Comparison of ENCODE assay signal across 1 cellular context in genomic region chr7:139133335-139134139, GRCh38.
TF ChIP-seq lines count a peak whose summit lies in the region.

No MANE protein-coding gene starts in this region.

TF ChIP-seq in K562, 482 proteins besides CTCF, POLR2A, EP300 and RAD21 (continued from another document and continues in another):
- TF ChIP-seq TRIM25 (IDR thresholded peaks at IDR 0.05; ENCODE audit: borderline replicate concordance) (0 out of 2 replicates have a peak, but pooled peaks have one; percentile 71), STAG1 (CRISPR knock-in tag; IDR thresholded peaks at IDR 0.05; ENCODE audit: borderline replicate concordance) (no peak), ZNF277 (CRISPR knock-in tag; IDR thresholded peaks at IDR 0.05; ENCODE audit: borderline replicate concordance) (no peak), ZNF655 (CRISPR knock-in tag; IDR thresholded peaks at IDR 0.05) (no peak), ZNF696 (CRISPR knock-in tag; conservative IDR thresholded peaks at IDR 0.05) (no peak), ELF1 (tag; IDR thresholded peaks at IDR 0.05) (peak; percentile 80; the same call in 1 of the 2 replicates), ZC3H8 (IDR thresholded peaks at IDR 0.05) (peak; percentile 65; the same call in 1 of the 2 replicates), ZNF583 (CRISPR knock-in tag; IDR thresholded peaks at IDR 0.05) (peak; percentile 77; the same call in 1 of the 2 replicates), RREB1 (CRISPR knock-in tag; IDR thresholded peaks at IDR 0.05) (peak; percentile 96), HDAC1 (IDR thresholded peaks at IDR 0.05) (peak; percentile 76 to 98; a peak in 3 of 4 replicates), ZNF76 (CRISPR knock-in tag; IDR thresholded peaks at IDR 0.05; ENCODE audit: borderline replicate concordance) (no peak), SMC3 (conservative IDR thresholded peaks at IDR 0.05; ENCODE audit: insufficient read depth, low read depth, low read length) (peak; percentile 50), ZNF318 (IDR thresholded peaks at IDR 0.05; ENCODE audit: borderline replicate concordance in 1 of 2, low read depth in 1 of 2) (no peak), SNIP1 (IDR thresholded peaks at IDR 0.05; ENCODE audit: low read depth) (no peak; the same call in 1 of the 2 replicates), CUX1 (CRISPR knock-in tag; IDR thresholded peaks at IDR 0.05) (peak; percentile 60; the same call in 1 of the 2 replicates), ZNF121 (CRISPR knock-in tag; conservative IDR thresholded peaks at IDR 0.05) (no peak; the same call in 1 of the 2 replicates), BACH1 (tag; IDR thresholded peaks at IDR 0.05) (no peak; the same call in 1 of the 2 replicates), ZNF184 (CRISPR knock-in tag; IDR thresholded peaks at IDR 0.05) (no peak), TBL1XR1 (IDR thresholded peaks at IDR 0.05; ENCODE audit: low read length in 2 of 2) (peak; percentile 74 to 79), NFXL1 (CRISPR knock-in tag; IDR thresholded peaks at IDR 0.05) (no peak), TCFL5 (CRISPR knock-in tag; conservative IDR thresholded peaks at IDR 0.05) (no peak), SIN3B (IDR thresholded peaks at IDR 0.05; ENCODE audit: low read depth) (peak; percentile 90), ZNF444 (CRISPR knock-in tag; IDR thresholded peaks at IDR 0.05) (no peak), MCM7 (IDR thresholded peaks at IDR 0.05) (no peak; a peak in 1 of 4 replicates), TFAM (CRISPR knock-in tag; conservative IDR thresholded peaks at IDR 0.05) (no peak), ATF4 (CRISPR knock-in tag; IDR thresholded peaks at IDR 0.05) (peak; percentile 59), SRSF7 (optimal IDR thresholded peaks at IDR 0.05; ENCODE audit: low read depth, low read length) (no peak), RBM22 (IDR thresholded peaks at IDR 0.05; ENCODE audit: low read depth, low read length, poor library complexity, severe bottlenecking) (peak; percentile 92), HDAC6 (IDR thresholded peaks at IDR 0.05; ENCODE audit: low read depth, low read length) (no peak), SRSF1 (IDR thresholded peaks at IDR 0.05; ENCODE audit: low read depth, low read length) (no peak)
